8 cellular contexts compared by ENCODE assay signal in the genomic region with DNA sequence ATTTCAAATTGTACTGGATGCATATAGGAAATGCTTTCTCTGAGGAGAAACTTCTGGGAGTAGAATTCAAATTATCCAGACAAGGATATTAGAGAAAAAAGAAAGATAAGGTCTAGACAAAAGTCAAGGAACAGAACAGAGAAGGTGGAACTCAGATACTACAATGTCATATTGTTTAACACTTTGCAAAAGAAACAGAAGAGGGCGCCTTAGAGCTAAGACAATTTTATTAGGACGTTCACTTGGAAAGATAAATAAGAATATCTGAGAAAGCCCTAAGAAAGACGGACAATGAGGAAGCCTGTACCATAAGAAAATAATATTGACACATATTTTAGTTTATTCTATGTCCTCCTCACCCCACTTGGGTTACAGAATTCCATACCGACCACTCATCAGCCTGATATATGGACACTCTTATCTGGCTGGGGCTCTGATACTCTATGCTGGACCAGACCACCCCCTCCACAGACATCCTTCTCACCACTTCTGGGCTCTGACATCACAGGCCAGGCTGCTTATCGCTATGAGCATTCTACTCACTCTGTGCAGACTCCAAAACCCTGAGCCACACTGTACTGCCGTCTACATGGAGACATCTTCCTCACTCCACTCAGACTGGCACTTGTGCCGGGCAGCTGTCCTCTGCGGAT. TPM values are rescaled to one million over a fixed set of nuclear protein-coding genes. Genes with fewer than 3 reads are reported as not detected.
A peak's percentile ranks its signal among the peaks of the same experiment; 100 is the strongest.
DNase-seq lines count a peak whose midpoint lies in the region; ATAC-seq and TF ChIP-seq lines count a peak whose summit lies in the region.

No MANE protein-coding gene starts in this region.

- H3K27me3 Mint-ChIP-seq in GM23338 (ENCODE audit: insufficient read depth, low read depth, poor library complexity) (peaks cover 2% of the 10 kb centered on the region), neural crest cell (ENCODE audit: low read depth) (no peaks in the 10 kb centered on the region)

- H3K36me3 Mint-ChIP-seq in GM23338 (ENCODE audit: low read depth), result 0 out of 3 replicates have a peak, but pooled peaks cover 2% of the 10 kb centered on the region
- H3K36me3 Mint-ChIP-seq in neural crest cell (ENCODE audit: low read depth), result no peaks in the 10 kb centered on the region

- H3K4me1 Mint-ChIP-seq in GM23338 (no peaks in the 10 kb centered on the region), neural crest cell (peaks cover 1% of the 10 kb centered on the region)

- peak; percentile 46 for DNase-seq in AG20443 (ENCODE audit: low spot score)
- DNase-seq in GM23338 (ENCODE audit: low spot score), result peak; percentile 71
- no peak for DNase-seq in Panc1 (ENCODE audit: low read depth, low spot score)
- DNase-seq in epithelial cell of proximal tubule (ENCODE audit: low read depth), result no peak
- no peak for DNase-seq in neural crest cell (ENCODE audit: low read depth, low spot score)
- no peak for DNase-seq in MG63

- no peaks in the 10 kb centered on the region for H3K9me3 Mint-ChIP-seq in GM23338
- H3K9me3 Mint-ChIP-seq in neural crest cell, result no peaks in the 10 kb centered on the region

- no peak overlapping the region for H3K4me2 ChIP-seq in GM23338

- intact Hi-C loops in Panc1 (cut with micrococcal nuclease; ENCODE audit: unreplicated experiment), result no loop called here

- H3F3A ChIP-seq in GM23338 (replicated peaks; ENCODE audit: low read depth), result no peaks in the 10 kb centered on the region

- H3K9me3 ChIP-seq in Panc1 (ENCODE audit: control insufficient read depth, insufficient read depth, low read depth, low read length), result no peaks in the 10 kb centered on the region
- H3K9me3 ChIP-seq in MG63, result no peaks in the 10 kb centered on the region

- peak; percentile 52 for ATAC-seq in GM23338
- no peak for ATAC-seq in Panc1
- ATAC-seq in HG02642 (IDR thresholded peaks at IDR 0.05; ENCODE audit: poor library complexity, unreplicated experiment), result no peak
- no peak for ATAC-seq in HG02588 (IDR thresholded peaks at IDR 0.05; ENCODE audit: unreplicated experiment)

- no peaks in the 10 kb centered on the region for H3K79me2 ChIP-seq in GM23338 (replicated peaks; ENCODE audit: insufficient read depth)

- H3K4me3 ChIP-seq in GM23338 (no peak overlapping the region), Panc1 (ENCODE audit: low read depth in 2 of 2, low read length in 2 of 2) (no peak overlapping the region), epithelial cell of proximal tubule (ENCODE audit: low read depth, low read length) (no peak overlapping the region), MG63 (no peak overlapping the region)

- H3K4me3 Mint-ChIP-seq in GM23338 (no peak overlapping the region), neural crest cell (no peak overlapping the region)

- in situ Hi-C loops in Panc1 (cut with HindIII; ENCODE audit: low pct_unique_long_range_greater_than_20kb, low sequenced_read_pairs), result no loop called here

- H3K36me3 ChIP-seq in GM23338 (ENCODE audit: insufficient read depth), result no peaks in the 10 kb centered on the region
- no peaks in the 10 kb centered on the region for H3K36me3 ChIP-seq in Panc1 (ENCODE audit: control insufficient read depth, insufficient read depth, low read length)
- H3K36me3 ChIP-seq in MG63, result no peaks in the 10 kb centered on the region

- H3K9me2 ChIP-seq in GM23338 (ENCODE audit: insufficient read depth), result no peaks in the 10 kb centered on the region

- H3K27ac Mint-ChIP-seq in GM23338 (no peak overlapping the region), neural crest cell (ENCODE audit: unreplicated experiment) (no peak overlapping the region)

- H4K20me1 ChIP-seq in GM23338 (replicated peaks; ENCODE audit: insufficient read depth), result no peaks in the 10 kb centered on the region

- H3K27ac ChIP-seq in GM23338 (ENCODE audit: low read depth) (no peak overlapping the region), Panc1 (ENCODE audit: low read length) (no peak overlapping the region)

- H3K4me1 ChIP-seq in GM23338 (ENCODE audit: insufficient read depth) (no peaks in the 10 kb centered on the region), Panc1 (ENCODE audit: control insufficient read depth, insufficient read depth, low read length) (no peaks in the 10 kb centered on the region)

- TF ChIP-seq CTCF in GM23338 (conservative IDR thresholded peaks at IDR 0.05; ENCODE audit: low read depth in 2 of 2), result peak; percentile 56 to 79; a peak in 3 of 4 replicates
- TF ChIP-seq CTCF in Panc1 (IDR thresholded peaks at IDR 0.05), result peak; percentile 36; the same call in 1 of the 2 replicates
- peak; percentile 65 for TF ChIP-seq CTCF in epithelial cell of proximal tubule (conservative IDR thresholded peaks at IDR 0.05; ENCODE audit: low read depth, low read length)
- TF ChIP-seq CTCF in neural crest cell (conservative IDR thresholded peaks at IDR 0.05), result peak; percentile 72

- CTCF ChIA-PET in Panc1 (lab: Charles Lee), result no interaction called here

- H2AFZ ChIP-seq in GM23338, result no peak overlapping the region

- no TSS peak for BruUV-seq in Panc1 (replicated peaks; lab: Mats Ljungman, UMichigan)

- H3K27me3 ChIP-seq in GM23338 (ENCODE audit: insufficient read depth), result no peaks in the 10 kb centered on the region
- no peaks in the 10 kb centered on the region for H3K27me3 ChIP-seq in Panc1 (ENCODE audit: control insufficient read depth, insufficient read depth, low read length)
- H3K27me3 ChIP-seq in MG63, result no peaks in the 10 kb centered on the region

- POLR2A ChIA-PET in Panc1 (lab: Charles Lee), result no interaction called here

TF ChIP-seq in GM23338, 12 proteins besides CTCF, POLR2A, EP300 and RAD21 (continues in another document):
- TF ChIP-seq JUNB (IDR thresholded peaks at IDR 0.05; ENCODE audit: unreplicated experiment), result no peak
- TF ChIP-seq EZH2 (IDR thresholded peaks at IDR 0.05; ENCODE audit: low read depth, unreplicated experiment), result no peak
- TF ChIP-seq EZH2phosphoT487 (IDR thresholded peaks at IDR 0.05; ENCODE audit: unreplicated experiment), result no peak
- TF ChIP-seq, protein P1, sequence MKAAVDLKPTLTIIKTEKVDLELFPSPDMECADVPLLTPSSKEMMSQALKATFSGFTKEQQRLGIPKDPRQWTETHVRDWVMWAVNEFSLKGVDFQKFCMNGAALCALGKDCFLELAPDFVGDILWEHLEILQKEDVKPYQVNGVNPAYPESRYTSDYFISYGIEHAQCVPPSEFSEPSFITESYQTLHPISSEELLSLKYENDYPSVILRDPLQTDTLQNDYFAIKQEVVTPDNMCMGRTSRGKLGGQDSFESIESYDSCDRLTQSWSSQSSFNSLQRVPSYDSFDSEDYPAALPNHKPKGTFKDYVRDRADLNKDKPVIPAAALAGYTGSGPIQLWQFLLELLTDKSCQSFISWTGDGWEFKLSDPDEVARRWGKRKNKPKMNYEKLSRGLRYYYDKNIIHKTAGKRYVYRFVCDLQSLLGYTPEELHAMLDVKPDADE (IDR thresholded peaks at IDR 0.05), result no peak
- TF ChIP-seq CREB1 (CRISPR knock-in tag; IDR thresholded peaks at IDR 0.05; ENCODE audit: low read depth), result no peak
- no peak for TF ChIP-seq POLR2AphosphoS5 (IDR thresholded peaks at IDR 0.05; ENCODE audit: low read depth)
- no peak for TF ChIP-seq NANOG (IDR thresholded peaks at IDR 0.05; ENCODE audit: borderline replicate concordance)
- no peak for TF ChIP-seq ZNF114 (CRISPR knock-in tag; IDR thresholded peaks at IDR 0.05)
- TF ChIP-seq, protein P2, sequence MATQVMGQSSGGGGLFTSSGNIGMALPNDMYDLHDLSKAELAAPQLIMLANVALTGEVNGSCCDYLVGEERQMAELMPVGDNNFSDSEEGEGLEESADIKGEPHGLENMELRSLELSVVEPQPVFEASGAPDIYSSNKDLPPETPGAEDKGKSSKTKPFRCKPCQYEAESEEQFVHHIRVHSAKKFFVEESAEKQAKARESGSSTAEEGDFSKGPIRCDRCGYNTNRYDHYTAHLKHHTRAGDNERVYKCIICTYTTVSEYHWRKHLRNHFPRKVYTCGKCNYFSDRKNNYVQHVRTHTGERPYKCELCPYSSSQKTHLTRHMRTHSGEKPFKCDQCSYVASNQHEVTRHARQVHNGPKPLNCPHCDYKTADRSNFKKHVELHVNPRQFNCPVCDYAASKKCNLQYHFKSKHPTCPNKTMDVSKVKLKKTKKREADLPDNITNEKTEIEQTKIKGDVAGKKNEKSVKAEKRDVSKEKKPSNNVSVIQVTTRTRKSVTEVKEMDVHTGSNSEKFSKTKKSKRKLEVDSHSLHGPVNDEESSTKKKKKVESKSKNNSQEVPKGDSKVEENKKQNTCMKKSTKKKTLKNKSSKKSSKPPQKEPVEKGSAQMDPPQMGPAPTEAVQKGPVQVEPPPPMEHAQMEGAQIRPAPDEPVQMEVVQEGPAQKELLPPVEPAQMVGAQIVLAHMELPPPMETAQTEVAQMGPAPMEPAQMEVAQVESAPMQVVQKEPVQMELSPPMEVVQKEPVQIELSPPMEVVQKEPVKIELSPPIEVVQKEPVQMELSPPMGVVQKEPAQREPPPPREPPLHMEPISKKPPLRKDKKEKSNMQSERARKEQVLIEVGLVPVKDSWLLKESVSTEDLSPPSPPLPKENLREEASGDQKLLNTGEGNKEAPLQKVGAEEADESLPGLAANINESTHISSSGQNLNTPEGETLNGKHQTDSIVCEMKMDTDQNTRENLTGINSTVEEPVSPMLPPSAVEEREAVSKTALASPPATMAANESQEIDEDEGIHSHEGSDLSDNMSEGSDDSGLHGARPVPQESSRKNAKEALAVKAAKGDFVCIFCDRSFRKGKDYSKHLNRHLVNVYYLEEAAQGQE (IDR thresholded peaks at IDR 0.05; ENCODE audit: unreplicated experiment), result no peak

RNA-seq across cellular contexts. Expression of a gene that starts 9.1 kb away (rescaled TPM):
- 34.3 and 40.2 TPM in 2 replicates for total RNA-seq in GM23338 (2014; rRNA removed; shearing (Covaris generic))
- polyA plus RNA-seq in GM23338 (2016; fragmentation: Nextera tagmentation; extraction: Ambion mirVana), result 29.6 and 30.1 TPM in 2 replicates
- total RNA-seq in Panc1 (2021; ENCODE audit: unreplicated experiment) (15.9 TPM), epithelial cell of proximal tubule (49.1 and 59.4 TPM in 2 replicates), neural crest cell (59.0 and 67.4 TPM in 2 replicates)
- 27.2 TPM for polyA plus RNA-seq in Panc1 (2012; ENCODE audit: insufficient read length)
- 13.9 and 16.6 TPM in 2 replicates for total RNA-seq in MG63 (2014; rRNA removed; shearing (Covaris generic); ENCODE audit: low replicate concordance)

RNA-seq across cellular contexts. Expression of a gene that starts 42.6 kb away (rescaled TPM):
- total RNA-seq in GM23338 (2014; rRNA removed; shearing (Covaris generic)), result 41.2 and 44.1 TPM in 2 replicates
- 19.3 and 20.7 TPM in 2 replicates for polyA plus RNA-seq in GM23338 (2016; fragmentation: Nextera tagmentation; extraction: Ambion mirVana)
- total RNA-seq in Panc1 (2021; ENCODE audit: unreplicated experiment) (11.2 TPM), epithelial cell of proximal tubule (16.9 and 23.4 TPM in 2 replicates), neural crest cell (12.7 TPM in 2 replicates)
- 6.7 TPM for polyA plus RNA-seq in Panc1 (2012; ENCODE audit: insufficient read length)
- total RNA-seq in MG63 (2014; rRNA removed; shearing (Covaris generic); ENCODE audit: low replicate concordance), result 6.8 and 9.0 TPM in 2 replicates

Comparison
In these comparisons a context has a peak if more than half of its experiments do, and no peak if none do; other contexts are left out.
1. DNase-seq: peak in AG20443 (single experiment) and GM23338 (single experiment); none in Panc1 (single experiment), epithelial cell of proximal tubule (single experiment), neural crest cell (single experiment) and MG63 (single experiment).
2. Peak in every context shown above with its lines, with median percentiles within 50 percentile points of each other: CTCF ChIP-seq.